13 cellular contexts compared by ENCODE assay signal in the genomic region with DNA sequence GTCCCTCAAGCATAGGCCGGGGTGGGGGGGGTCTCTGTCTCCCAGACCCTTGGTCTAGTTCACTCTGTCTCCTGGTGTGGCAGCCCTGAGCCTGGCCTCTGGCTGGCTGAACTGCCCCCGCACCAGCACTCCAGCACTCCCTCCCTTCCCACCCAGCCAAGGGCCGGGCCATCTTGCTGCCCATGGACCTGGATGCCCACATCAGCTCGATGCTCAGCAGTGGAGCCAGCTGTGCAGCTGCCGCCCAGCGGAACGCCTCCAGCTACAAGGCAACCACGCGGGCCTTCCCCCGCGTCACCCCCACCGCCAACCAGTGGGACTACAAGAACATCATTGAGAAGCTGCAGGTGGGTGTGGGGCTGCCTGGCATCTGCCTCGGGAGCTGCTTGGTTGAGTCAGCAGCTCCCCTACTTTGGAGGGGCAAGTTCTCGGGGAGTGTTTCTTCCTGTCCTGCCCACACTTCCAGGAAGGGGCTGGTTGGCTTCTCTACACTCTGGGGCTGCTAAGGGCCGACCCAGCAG. TPM values are rescaled to one million over a fixed set of nuclear protein-coding genes. Genes with fewer than 3 reads are reported as not detected.
DNase-seq lines count a peak whose midpoint lies in the region; ATAC-seq and TF ChIP-seq lines count a peak whose summit lies in the region.
"Had no signal": no experiment of that assay in that cellular context is flagged by ENCODE, and none has a peak within 500 bp of the region (broad histone marks: within the 10 kb centered on the region; RNA-seq: fewer than 3 reads in every experiment).

No MANE protein-coding gene starts in this region.

- no peak overlapping the region for H3K4me3 Mint-ChIP-seq in CD8-positive, alpha-beta T cell
- no peak overlapping the region for H3K4me3 Mint-ChIP-seq in activated naive CD8-positive, alpha-beta T cell treated with anti-CD3 and anti-CD28 coated beads, Interleukin-2, amount 10 ng/mL, durations not matched to agents 7 days and 5 days
- no peak overlapping the region for H3K4me3 Mint-ChIP-seq in glutamatergic neuron (ENCODE audit: unreplicated experiment)
- H3K4me3 Mint-ChIP-seq: CD14-positive monocyte had no signal

- peak overlapping the region; percentile 55 for H3K27ac Mint-ChIP-seq in CD8-positive, alpha-beta T cell
- H3K27ac Mint-ChIP-seq in activated naive CD8-positive, alpha-beta T cell treated with anti-CD3 and anti-CD28 coated beads, Interleukin-2, amount 10 ng/mL, durations not matched to agents 7 days and 5 days, result peak overlapping the region; percentile 75
- no peak overlapping the region for H3K27ac Mint-ChIP-seq in glutamatergic neuron (ENCODE audit: unreplicated experiment)
- H3K27ac Mint-ChIP-seq: CD14-positive monocyte had no signal

- H3K4me3 ChIP-seq in CD8-positive, alpha-beta T cell (ENCODE audit: low read depth, low read length), result no peak overlapping the region
- H3K4me3 ChIP-seq in spleen, result no peak overlapping the region
- H3K4me3 ChIP-seq: SK-N-MC had no signal

- intact Hi-C loops in CD8-positive, alpha-beta T cell (cut with DNase I, micrococcal nuclease), result no loop called here
- intact Hi-C loops in spleen (cut with DNase I; ENCODE audit: low total_unique reads), result no loop called here

- POLR2A ChIA-PET in CD8-positive, alpha-beta T cell (lab: Charles Lee), result interaction anchor here (3.3 kb wide), 1 partner anchor 11 kb away, joined by 10 read pairs; no protein-coding TSS in a partner anchor
- POLR2A ChIA-PET in activated naive CD8-positive, alpha-beta T cell treated with anti-CD3 and anti-CD28 coated beads, Interleukin-2, amount 10 ng/mL, durations not matched to agents 7 days and 5 days (lab: Charles Lee), result interaction anchor here (1.0 to 1.1 kb wide), 2 partner anchors 11 to 14 kb away, joined by 4 read pairs; no protein-coding TSS in a partner anchor

- CTCF ChIA-PET in CD8-positive, alpha-beta T cell (lab: Charles Lee), result interaction anchor here (0.5 to 1.5 kb wide), 5 partner anchors 11 to 98 kb away, joined by 3 to 4 read pairs (median 3); no protein-coding TSS in a partner anchor

- peak in 4 of 7 experiments; percentile 24 to 75 (median 32) for DNase-seq in CD8-positive, alpha-beta T cell
- peak; percentile 62 for DNase-seq in activated CD4-positive, alpha-beta T cell treated with anti-CD3 and anti-CD28 coated beads for 48 hours
- DNase-seq in activated naive CD8-positive, alpha-beta T cell treated with anti-CD3 and anti-CD28 coated beads, Interleukin-2, amount 10 ng/mL, durations not matched to agents 7 days and 5 days, result no peak
- DNase-seq in spleen (peak; percentile 78), GM13976 (ENCODE audit: low spot score) (no peak), NCI-H524 treated with DMSO at 0.1 percent for 48 hours (lab: John Stamatoyannopoulos, UW) (no peak), glutamatergic neuron (no peak), DMS53 (lab: John Stamatoyannopoulos, UW) (no peak)
- DNase-seq: amniotic stem cell, islet precursor cell, NCI-H2171 treated with DMSO at 0.1 percent for 48 hours had no signal

- H3K4me1 ChIP-seq in CD8-positive, alpha-beta T cell (ENCODE audit: insufficient read depth, low read length), result peaks cover 9% of the 10 kb centered on the region
- H3K4me1 ChIP-seq in spleen, result peaks cover 0 to 22% (median 10%) of the 10 kb centered on the region in 6 donors

- no peak for TF ChIP-seq POLR2A in spleen (IDR thresholded peaks at IDR 0.05)

- no peaks in the 10 kb centered on the region for H3K9me3 Mint-ChIP-seq in CD8-positive, alpha-beta T cell
- H3K9me3 Mint-ChIP-seq in activated naive CD8-positive, alpha-beta T cell treated with anti-CD3 and anti-CD28 coated beads, Interleukin-2, amount 10 ng/mL, durations not matched to agents 7 days and 5 days, result no peaks in the 10 kb centered on the region
- H3K9me3 Mint-ChIP-seq in glutamatergic neuron (ENCODE audit: unreplicated experiment), result no peaks in the 10 kb centered on the region

- H3K27me3 ChIP-seq in CD8-positive, alpha-beta T cell (ENCODE audit: insufficient read depth, low read length), result no peaks in the 10 kb centered on the region
- H3K27me3 ChIP-seq in spleen (replicated peaks in 1 of 7), result no peaks in the 10 kb centered on the region

- H3K36me3 Mint-ChIP-seq in CD8-positive, alpha-beta T cell, result peaks cover 93% of the 10 kb centered on the region
- H3K36me3 Mint-ChIP-seq in activated naive CD8-positive, alpha-beta T cell treated with anti-CD3 and anti-CD28 coated beads, Interleukin-2, amount 10 ng/mL, durations not matched to agents 7 days and 5 days, result peaks cover 19% of the 10 kb centered on the region
- no peaks in the 10 kb centered on the region for H3K36me3 Mint-ChIP-seq in glutamatergic neuron (ENCODE audit: unreplicated experiment)

- no peaks in the 10 kb centered on the region for H3K9me3 ChIP-seq in CD8-positive, alpha-beta T cell (ENCODE audit: low read length)
- H3K9me3 ChIP-seq in spleen, result no peaks in the 10 kb centered on the region

- H3K36me3 ChIP-seq in CD8-positive, alpha-beta T cell (ENCODE audit: insufficient read depth, low read length), result peaks cover 47% of the 10 kb centered on the region
- peaks cover 0 to 100% (median 96%) of the 10 kb centered on the region in 6 donors for H3K36me3 ChIP-seq in spleen

- H3K27ac ChIP-seq in CD8-positive, alpha-beta T cell (ENCODE audit: low read depth, low read length), result no peak overlapping the region
- H3K27ac ChIP-seq in spleen, result peak overlapping the region in 2 of 8 donors; percentile 18 to 36
- H3K27ac ChIP-seq: SK-N-MC had no signal

- peaks cover 14% of the 10 kb centered on the region for H3K4me1 Mint-ChIP-seq in CD8-positive, alpha-beta T cell (ENCODE audit: low read depth)
- H3K4me1 Mint-ChIP-seq in activated naive CD8-positive, alpha-beta T cell treated with anti-CD3 and anti-CD28 coated beads, Interleukin-2, amount 10 ng/mL, durations not matched to agents 7 days and 5 days, result peaks cover 12% of the 10 kb centered on the region
- peaks cover 5% of the 10 kb centered on the region for H3K4me1 Mint-ChIP-seq in glutamatergic neuron (ENCODE audit: low read depth, unreplicated experiment)
- H3K4me1 Mint-ChIP-seq: CD14-positive monocyte had no signal

- 62 to 80% (median 74%) methylated on average over 10 to 15 of the region's 15 CpGs for WGBS in spleen, 5 donors

- TF ChIP-seq CTCF in CD8-positive, alpha-beta T cell (IDR thresholded peaks at IDR 0.05), result no peak
- TF ChIP-seq CTCF in spleen (IDR thresholded peaks at IDR 0.05 in 8 of 11, conservative IDR thresholded peaks at IDR 0.05 in 3 of 11) (no peak), GM13976 (IDR thresholded peaks at IDR 0.05; ENCODE audit: borderline replicate concordance, control extremely low read depth, extremely low read depth, insufficient read depth, missing control alignments) (no peak), glutamatergic neuron (IDR thresholded peaks at IDR 0.05; ENCODE audit: partially characterized antibody, unreplicated experiment) (no peak)

- peak; percentile 86 for ATAC-seq in CD8-positive, alpha-beta T cell
- ATAC-seq in activated naive CD8-positive, alpha-beta T cell treated with anti-CD3 and anti-CD28 coated beads, Interleukin-2, amount 10 ng/mL, durations not matched to agents 7 days and 5 days (ENCODE audit: low read depth), result peak; percentile 73

- in situ Hi-C loops in GM13976 (cut with MboI; ENCODE audit: low sequenced_read_pairs, unreplicated experiment), result no loop called here

- H3K27me3 Mint-ChIP-seq in CD8-positive, alpha-beta T cell (ENCODE audit: low read depth), result no peaks in the 10 kb centered on the region
- H3K27me3 Mint-ChIP-seq in activated naive CD8-positive, alpha-beta T cell treated with anti-CD3 and anti-CD28 coated beads, Interleukin-2, amount 10 ng/mL, durations not matched to agents 7 days and 5 days, result no peaks in the 10 kb centered on the region
- H3K27me3 Mint-ChIP-seq in glutamatergic neuron (ENCODE audit: unreplicated experiment), result peaks cover 2% of the 10 kb centered on the region

RNA-seq across cellular contexts. Expression of a gene that starts 28.4 kb away (rescaled TPM):
- total RNA-seq in CD8-positive, alpha-beta T cell, result 1 to 10 TPM; 6.2 to 6.8 TPM
- 10 to 100 TPM; 60.9 to 64.0 TPM for total RNA-seq in activated naive CD8-positive, alpha-beta T cell treated with anti-CD3 and anti-CD28 coated beads, Interleukin-2, amount 10 ng/mL, durations not matched to agents 7 days and 5 days
- 10 to 100 TPM in 6 of 7 donors, 1 to 10 TPM in 1; 8.7 to 34.8 (median 22.4) TPM for total RNA-seq in spleen
- polyA plus RNA-seq in spleen, result 10 to 100 TPM; 58.7 to 77.0 (median 66.4) TPM
- total RNA-seq in glutamatergic neuron (ENCODE audit: unreplicated experiment), result 48.7 TPM

Comparison
In these comparisons a context has a peak if more than half of its experiments do, and no peak if none do; other contexts are left out.
1. DNase-seq: peak in CD8-positive, alpha-beta T cell (4 of 7), activated CD4-positive, alpha-beta T cell treated with anti-CD3 and anti-CD28 coated beads for 48 hours (single experiment) and spleen (single experiment); none in activated naive CD8-positive, alpha-beta T cell treated with anti-CD3 and anti-CD28 coated beads, Interleukin-2, amount 10 ng/mL, durations not matched to agents 7 days and 5 days (single experiment), GM13976 (single experiment), NCI-H524 treated with DMSO at 0.1 percent for 48 hours (single experiment), glutamatergic neuron (single experiment) and DMS53 (single experiment).